Comparison of ENCODE assay signal across 1 cellular context in genomic region chr12:110661337-110661972, GRCh38.
TF ChIP-seq lines count a peak whose summit lies in the region.

No MANE protein-coding gene starts in this region.

TF ChIP-seq in HepG2, 621 proteins besides CTCF, POLR2A, EP300 and RAD21:
- no peak for TF ChIP-seq SP5 (CRISPR knock-in tag; IDR thresholded peaks at IDR 0.05; ENCODE audit: borderline replicate concordance, low read depth)
- no peak for TF ChIP-seq ZSCAN20 (CRISPR knock-in tag; IDR thresholded peaks at IDR 0.05; ENCODE audit: borderline replicate concordance)
- TF ChIP-seq MAFG (CRISPR knock-in tag; IDR thresholded peaks at IDR 0.05) = no peak
- no peak for TF ChIP-seq ZFP37 (CRISPR knock-in tag; IDR thresholded peaks at IDR 0.05; ENCODE audit: borderline replicate concordance)
- no peak for TF ChIP-seq ELF3 (CRISPR knock-in tag; IDR thresholded peaks at IDR 0.05)
- TF ChIP-seq THRA (CRISPR knock-in tag; IDR thresholded peaks at IDR 0.05; ENCODE audit: borderline replicate concordance) = no peak
- TF ChIP-seq REST (IDR thresholded peaks at IDR 0.05; ENCODE audit: borderline replicate concordance in 1 of 2, low read depth in 1 of 2, low read length in 2 of 2) = no peak
